In the genomic region with DNA sequence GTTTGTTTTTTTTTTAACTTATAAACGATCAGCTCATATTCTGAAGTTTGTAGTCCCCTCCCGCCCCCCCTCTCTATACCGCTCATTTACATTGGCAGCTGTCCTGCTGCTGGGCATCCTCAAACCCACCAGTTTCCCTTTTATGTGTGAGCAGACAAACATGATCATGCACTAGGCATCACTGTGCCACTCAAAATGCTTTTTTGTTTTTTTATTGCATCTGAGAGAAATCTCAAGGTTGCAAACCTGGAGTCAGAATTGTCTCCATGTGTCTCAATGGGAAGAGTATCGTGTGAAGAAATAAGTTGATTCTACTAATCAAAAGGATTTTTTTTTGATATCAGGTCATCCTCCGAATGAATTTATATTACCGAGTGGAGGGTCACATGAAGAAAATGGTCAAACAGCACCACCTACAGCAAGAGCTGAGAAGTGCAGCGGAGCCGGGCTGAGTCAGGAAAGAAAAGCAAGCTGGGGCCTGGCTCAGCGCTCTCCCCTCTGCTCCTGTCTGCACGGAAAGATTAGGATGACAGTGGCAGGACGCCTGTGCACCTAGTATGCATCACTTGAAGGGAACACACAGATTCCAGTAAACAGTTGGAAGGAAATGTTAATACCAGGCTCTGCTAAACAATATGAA, we compare ENCODE assay signal across 8 cellular contexts. TPM values are rescaled to one million over a fixed set of nuclear protein-coding genes. Genes with fewer than 3 reads are reported as not detected.
DNase-seq lines count a peak whose midpoint lies in the region; ATAC-seq and TF ChIP-seq lines count a peak whose summit lies in the region.
"Not testable (repeated sequence)": the region's sequence is repeated elsewhere in the genome, so short reads cannot be mapped to it uniquely, and the experiment has no call there.

No MANE protein-coding gene starts in this region.

- not testable (repeated sequence) for H2AFZ ChIP-seq in PC-9

- not testable (repeated sequence) for H3K4me2 ChIP-seq in PC-9

- DNase-seq in CD8-positive, alpha-beta T cell; PC-9; activated naive CD8-positive, alpha-beta T cell treated with anti-CD3 and anti-CD28 coated beads, Interleukin-2, amount 50 U/mL, for 24 hours; left lobe of liver (ENCODE audit: low spot score); gastrocnemius medialis: not testable (repeated sequence)

- H3K4me3 Mint-ChIP-seq in CD8-positive, alpha-beta T cell; activated naive CD8-positive, alpha-beta T cell treated with anti-CD3 and anti-CD28 coated beads, Interleukin-2, amount 50 U/mL, for 24 hours: not testable (repeated sequence)

- intact Hi-C loops in CD8-positive, alpha-beta T cell (cut with DNase I, micrococcal nuclease); PC-9 (cut with micrococcal nuclease; ENCODE audit: unreplicated experiment); gastrocnemius medialis (cut with DNase I; ENCODE audit: low total_unique reads): not testable (repeated sequence)

- in situ Hi-C loops in gastrocnemius medialis (cut with MboI; ENCODE audit: low sequenced_read_pairs in 4 of 4) = not testable (repeated sequence)

- not testable (repeated sequence) for H3K9me3 Mint-ChIP-seq in CD8-positive, alpha-beta T cell; activated naive CD8-positive, alpha-beta T cell treated with anti-CD3 and anti-CD28 coated beads, Interleukin-2, amount 50 U/mL, for 24 hours

- H3K27me3 Mint-ChIP-seq in CD8-positive, alpha-beta T cell (ENCODE audit: low read depth); activated naive CD8-positive, alpha-beta T cell treated with anti-CD3 and anti-CD28 coated beads, Interleukin-2, amount 50 U/mL, for 24 hours: not testable (repeated sequence)

- H3K4me3 ChIP-seq in CD8-positive, alpha-beta T cell (ENCODE audit: low read depth, low read length); PC-9; gastrocnemius medialis: not testable (repeated sequence)

- H3K27ac ChIP-seq in CD8-positive, alpha-beta T cell (ENCODE audit: low read depth, low read length); PC-9; gastrocnemius medialis: not testable (repeated sequence)

- not testable (repeated sequence) for H3K36me3 Mint-ChIP-seq in CD8-positive, alpha-beta T cell; activated naive CD8-positive, alpha-beta T cell treated with anti-CD3 and anti-CD28 coated beads, Interleukin-2, amount 50 U/mL, for 24 hours (ENCODE audit: low read depth)

- H3K27ac Mint-ChIP-seq in CD8-positive, alpha-beta T cell; activated naive CD8-positive, alpha-beta T cell treated with anti-CD3 and anti-CD28 coated beads, Interleukin-2, amount 50 U/mL, for 24 hours: not testable (repeated sequence)

- H3K36me3 ChIP-seq in CD8-positive, alpha-beta T cell (ENCODE audit: insufficient read depth, low read length); PC-9 (ENCODE audit: low read depth); gastrocnemius medialis: not testable (repeated sequence)

- CTCF ChIA-PET in CD8-positive, alpha-beta T cell (lab: Charles Lee); PC-9 (lab: Charles Lee): not testable (repeated sequence)

- not testable (repeated sequence) for H3K4me1 Mint-ChIP-seq in CD8-positive, alpha-beta T cell (ENCODE audit: low read depth); activated naive CD8-positive, alpha-beta T cell treated with anti-CD3 and anti-CD28 coated beads, Interleukin-2, amount 50 U/mL, for 24 hours

- POLR2A ChIA-PET in CD8-positive, alpha-beta T cell (lab: Charles Lee); PC-9 (lab: Charles Lee; ENCODE audit: unreplicated experiment): not testable (repeated sequence)

- peak; percentile 93 for ATAC-seq in CD8-positive, alpha-beta T cell
- ATAC-seq in GM19372 (IDR thresholded peaks at IDR 0.05; ENCODE audit: low read depth, unreplicated experiment) = peak; percentile 56
- ATAC-seq in HG02588 (IDR thresholded peaks at IDR 0.05; ENCODE audit: unreplicated experiment) = peak; percentile 78
- ATAC-seq in HG03159 (IDR thresholded peaks at IDR 0.05; ENCODE audit: unreplicated experiment) = peak; percentile 72
- ATAC-seq in activated naive CD8-positive, alpha-beta T cell treated with anti-CD3 and anti-CD28 coated beads, Interleukin-2, amount 50 U/mL, for 24 hours = peak; percentile 73
- peak; percentile 99 for ATAC-seq in left lobe of liver
- ATAC-seq in gastrocnemius medialis = peak; percentile 88 to 92

- not testable (repeated sequence) for H3K27me3 ChIP-seq in CD8-positive, alpha-beta T cell (ENCODE audit: insufficient read depth, low read length); PC-9 (ENCODE audit: insufficient read depth, low read depth); gastrocnemius medialis

- H3K4me1 ChIP-seq in CD8-positive, alpha-beta T cell (ENCODE audit: insufficient read depth, low read length); PC-9 (replicated peaks; ENCODE audit: insufficient read depth); gastrocnemius medialis: not testable (repeated sequence)

- not testable (repeated sequence) for BruUV-seq in PC-9 (replicated peaks; lab: Mats Ljungman, UMichigan)

- not testable (repeated sequence) for H3K9me3 ChIP-seq in CD8-positive, alpha-beta T cell (ENCODE audit: low read length); PC-9 (ENCODE audit: insufficient read depth, low read depth); gastrocnemius medialis

- H4K20me1 ChIP-seq in PC-9 (ENCODE audit: insufficient read depth) = not testable (repeated sequence)

- H3K9me2 ChIP-seq in PC-9 (ENCODE audit: insufficient read depth) = not testable (repeated sequence)

- not testable (repeated sequence) for H3F3A ChIP-seq in PC-9 (ENCODE audit: insufficient read depth, low read depth)

- TF ChIP-seq POLR2A in gastrocnemius medialis (IDR thresholded peaks at IDR 0.05) = not testable (repeated sequence)

- not testable (repeated sequence) for H3K79me2 ChIP-seq in PC-9 (ENCODE audit: low read depth)

- peak; percentile 16 for TF ChIP-seq CTCF in CD8-positive, alpha-beta T cell (IDR thresholded peaks at IDR 0.05)
- TF ChIP-seq CTCF in PC-9 (conservative IDR thresholded peaks at IDR 0.05) (peak; percentile 26; the same call in 1 of the 2 replicates), gastrocnemius medialis (IDR thresholded peaks at IDR 0.05 in 4 of 5, conservative IDR thresholded peaks at IDR 0.05 in 1 of 5) (peak in 1 of 5 experiments; percentile 15)

RNA-seq across cellular contexts. Expression of a gene that starts 29.7 kb away (rescaled TPM):
- total RNA-seq in CD8-positive, alpha-beta T cell = not detected
- total RNA-seq in PC-9 (2021) = not detected in 2 replicates
- not detected for total RNA-seq in left lobe of liver
- 1 to 10 TPM in 1 of 4 donors, under 1 TPM in 2, not detected in 1; 0.15 to 1.1 (median 0.16) TPM for total RNA-seq in gastrocnemius medialis

RNA-seq across cellular contexts. Expression of a gene that starts 59.3 kb away (rescaled TPM):
- total RNA-seq in CD8-positive, alpha-beta T cell = 10 to 100 TPM; 23.3 to 24.4 TPM
- total RNA-seq in PC-9 (2021) (19.0 and 26.1 TPM in 2 replicates), left lobe of liver (4.9 TPM), gastrocnemius medialis (1 to 10 TPM; 3.4 to 5.1 (median 4.1) TPM)
